1 cellular context compared by ENCODE assay signal in genomic region chr11:12263141-12263693, GRCh38.
A peak's percentile ranks its signal among the peaks of the same experiment; 100 is the strongest.
TF ChIP-seq lines count a peak whose summit lies in the region.

No MANE protein-coding gene starts in this region.

TF ChIP-seq in K562, 482 proteins besides CTCF, POLR2A, EP300 and RAD21 (continued from another document and continues in another):
- TF ChIP-seq, protein P1, sequence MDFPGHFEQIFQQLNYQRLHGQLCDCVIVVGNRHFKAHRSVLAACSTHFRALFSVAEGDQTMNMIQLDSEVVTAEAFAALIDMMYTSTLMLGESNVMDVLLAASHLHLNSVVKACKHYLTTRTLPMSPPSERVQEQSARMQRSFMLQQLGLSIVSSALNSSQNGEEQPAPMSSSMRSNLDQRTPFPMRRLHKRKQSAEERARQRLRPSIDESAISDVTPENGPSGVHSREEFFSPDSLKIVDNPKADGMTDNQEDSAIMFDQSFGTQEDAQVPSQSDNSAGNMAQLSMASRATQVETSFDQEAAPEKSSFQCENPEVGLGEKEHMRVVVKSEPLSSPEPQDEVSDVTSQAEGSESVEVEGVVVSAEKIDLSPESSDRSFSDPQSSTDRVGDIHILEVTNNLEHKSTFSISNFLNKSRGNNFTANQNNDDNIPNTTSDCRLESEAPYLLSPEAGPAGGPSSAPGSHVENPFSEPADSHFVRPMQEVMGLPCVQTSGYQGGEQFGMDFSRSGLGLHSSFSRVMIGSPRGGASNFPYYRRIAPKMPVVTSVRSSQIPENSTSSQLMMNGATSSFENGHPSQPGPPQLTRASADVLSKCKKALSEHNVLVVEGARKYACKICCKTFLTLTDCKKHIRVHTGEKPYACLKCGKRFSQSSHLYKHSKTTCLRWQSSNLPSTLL (IDR thresholded peaks at IDR 0.05): no peak
- TF ChIP-seq SMARCE1 (IDR thresholded peaks at IDR 0.05): peak; percentile 77; the same call in 1 of the 2 replicates
- TF ChIP-seq ZNF217 (CRISPR knock-in tag; IDR thresholded peaks at IDR 0.05): no peak
- TF ChIP-seq MEF2D (tag; conservative IDR thresholded peaks at IDR 0.05; ENCODE audit: low read depth): no peak
- TF ChIP-seq ZBTB7A (IDR thresholded peaks at IDR 0.05; ENCODE audit: borderline replicate concordance, control insufficient read depth, low read depth, low read length): peak; percentile 96
- TF ChIP-seq TCF3 (CRISPR knock-in tag; IDR thresholded peaks at IDR 0.05): peak; percentile 77
- no peak for TF ChIP-seq ZNF395 (CRISPR knock-in tag; IDR thresholded peaks at IDR 0.05)
- peak in 1 of 2 experiments; percentile 54; a peak in 3 of 4 replicates for TF ChIP-seq NRF1 (conservative IDR thresholded peaks at IDR 0.05 in 1 of 2, IDR thresholded peaks at IDR 0.05 in 1 of 2)
- no peak for TF ChIP-seq MCM5 (IDR thresholded peaks at IDR 0.05; ENCODE audit: low read depth)
- TF ChIP-seq ZBTB2 (IDR thresholded peaks at IDR 0.05): peak; percentile 62; the same call in 1 of the 2 replicates
- TF ChIP-seq TCF7L2 (IDR thresholded peaks at IDR 0.05; ENCODE audit: low read depth, low read length): no peak
- no peak for TF ChIP-seq SRF (CRISPR knock-in tag; IDR thresholded peaks at IDR 0.05)
- TF ChIP-seq NR4A1 (CRISPR knock-in tag; IDR thresholded peaks at IDR 0.05): no peak
- no peak for TF ChIP-seq NR4A1 (tag; IDR thresholded peaks at IDR 0.05)
- TF ChIP-seq ZNF316 (IDR thresholded peaks at IDR 0.05): peak; percentile 94
- no peak for TF ChIP-seq RBM17 (IDR thresholded peaks at IDR 0.05; ENCODE audit: borderline replicate concordance, low read depth, low read length)
- no peak for TF ChIP-seq DIDO1 (tag; IDR thresholded peaks at IDR 0.05; ENCODE audit: low read depth)
- TF ChIP-seq MYBL2 (IDR thresholded peaks at IDR 0.05; ENCODE audit: low read depth): no peak
- TF ChIP-seq MYBL2 (CRISPR knock-in tag; IDR thresholded peaks at IDR 0.05; ENCODE audit: borderline replicate concordance): no peak
- TF ChIP-seq, protein P2, sequence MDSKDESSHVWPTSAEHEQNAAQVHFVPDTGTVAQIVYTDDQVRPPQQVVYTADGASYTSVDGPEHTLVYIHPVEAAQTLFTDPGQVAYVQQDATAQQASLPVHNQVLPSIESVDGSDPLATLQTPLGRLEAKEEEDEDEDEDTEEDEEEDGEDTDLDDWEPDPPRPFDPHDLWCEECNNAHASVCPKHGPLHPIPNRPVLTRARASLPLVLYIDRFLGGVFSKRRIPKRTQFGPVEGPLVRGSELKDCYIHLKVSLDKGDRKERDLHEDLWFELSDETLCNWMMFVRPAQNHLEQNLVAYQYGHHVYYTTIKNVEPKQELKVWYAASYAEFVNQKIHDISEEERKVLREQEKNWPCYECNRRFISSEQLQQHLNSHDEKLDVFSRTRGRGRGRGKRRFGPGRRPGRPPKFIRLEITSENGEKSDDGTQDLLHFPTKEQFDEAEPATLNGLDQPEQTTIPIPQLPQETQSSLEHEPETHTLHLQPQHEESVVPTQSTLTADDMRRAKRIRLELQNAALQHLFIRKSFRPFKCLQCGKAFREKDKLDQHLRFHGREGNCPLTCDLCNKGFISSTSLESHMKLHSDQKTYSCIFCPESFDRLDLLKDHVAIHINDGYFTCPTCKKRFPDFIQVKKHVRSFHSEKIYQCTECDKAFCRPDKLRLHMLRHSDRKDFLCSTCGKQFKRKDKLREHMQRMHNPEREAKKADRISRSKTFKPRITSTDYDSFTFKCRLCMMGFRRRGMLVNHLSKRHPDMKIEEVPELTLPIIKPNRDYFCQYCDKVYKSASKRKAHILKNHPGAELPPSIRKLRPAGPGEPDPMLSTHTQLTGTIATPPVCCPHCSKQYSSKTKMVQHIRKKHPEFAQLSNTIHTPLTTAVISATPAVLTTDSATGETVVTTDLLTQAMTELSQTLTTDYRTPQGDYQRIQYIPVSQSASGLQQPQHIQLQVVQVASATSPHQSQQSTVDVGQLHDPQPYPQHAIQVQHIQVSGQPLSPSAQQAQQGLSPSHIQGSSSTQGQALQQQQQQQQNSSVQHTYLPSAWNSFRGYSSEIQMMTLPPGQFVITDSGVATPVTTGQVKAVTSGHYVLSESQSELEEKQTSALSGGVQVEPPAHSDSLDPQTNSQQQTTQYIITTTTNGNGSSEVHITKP (IDR thresholded peaks at IDR 0.05; ENCODE audit: partially characterized antibody): peak; percentile 17
- TF ChIP-seq MAZ (CRISPR knock-in tag; conservative IDR thresholded peaks at IDR 0.05 in 1 of 2, IDR thresholded peaks at IDR 0.05 in 1 of 2): peak in 1 of 2 experiments; percentile 51; a peak in 1 of 4 replicates
- 0 out of 4 replicates have a peak, but pooled peaks of 1 of the 2 experiments have one; percentile 38 for TF ChIP-seq UBTF (IDR thresholded peaks at IDR 0.05; ENCODE audit: borderline replicate concordance in 1 of 2, low read depth in 2 of 2, low read length in 2 of 2)
- TF ChIP-seq CHCHD3 (CRISPR knock-in tag; IDR thresholded peaks at IDR 0.05): no peak
- TF ChIP-seq ELF1 (tag; IDR thresholded peaks at IDR 0.05): no peak
- no peak for TF ChIP-seq PCBP2 (IDR thresholded peaks at IDR 0.05; ENCODE audit: low read depth, low read length, poor library complexity, severe bottlenecking)
- 0 out of 2 replicates have a peak, but pooled peaks have one; percentile 29 for TF ChIP-seq CBX5 (IDR thresholded peaks at IDR 0.05; ENCODE audit: borderline replicate concordance, low read depth)
- TF ChIP-seq, protein P3, sequence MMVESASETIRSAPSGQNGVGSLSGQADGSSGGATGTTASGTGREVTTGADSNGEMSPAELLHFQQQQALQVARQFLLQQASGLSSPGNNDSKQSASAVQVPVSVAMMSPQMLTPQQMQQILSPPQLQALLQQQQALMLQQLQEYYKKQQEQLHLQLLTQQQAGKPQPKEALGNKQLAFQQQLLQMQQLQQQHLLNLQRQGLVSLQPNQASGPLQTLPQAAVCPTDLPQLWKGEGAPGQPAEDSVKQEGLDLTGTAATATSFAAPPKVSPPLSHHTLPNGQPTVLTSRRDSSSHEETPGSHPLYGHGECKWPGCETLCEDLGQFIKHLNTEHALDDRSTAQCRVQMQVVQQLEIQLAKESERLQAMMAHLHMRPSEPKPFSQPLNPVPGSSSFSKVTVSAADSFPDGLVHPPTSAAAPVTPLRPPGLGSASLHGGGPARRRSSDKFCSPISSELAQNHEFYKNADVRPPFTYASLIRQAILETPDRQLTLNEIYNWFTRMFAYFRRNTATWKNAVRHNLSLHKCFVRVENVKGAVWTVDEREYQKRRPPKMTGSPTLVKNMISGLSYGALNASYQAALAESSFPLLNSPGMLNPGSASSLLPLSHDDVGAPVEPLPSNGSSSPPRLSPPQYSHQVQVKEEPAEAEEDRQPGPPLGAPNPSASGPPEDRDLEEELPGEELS (CRISPR knock-in tag; IDR thresholded peaks at IDR 0.05; ENCODE audit: borderline replicate concordance): no peak
- no peak for TF ChIP-seq DDX20 (tag; IDR thresholded peaks at IDR 0.05; ENCODE audit: low read depth)
- TF ChIP-seq ZNF668 (CRISPR knock-in tag; IDR thresholded peaks at IDR 0.05): no peak
- TF ChIP-seq ZNF224 (CRISPR knock-in tag; IDR thresholded peaks at IDR 0.05): no peak
- TF ChIP-seq HDAC1 (IDR thresholded peaks at IDR 0.05): peak in 1 of 2 experiments; percentile 70; a peak in 1 of 4 replicates
- TF ChIP-seq C11orf30 (IDR thresholded peaks at IDR 0.05; ENCODE audit: low read depth): peak; percentile 87
- 0 out of 2 replicates have a peak, but pooled peaks have one; percentile 11 for TF ChIP-seq EGR1 (conservative IDR thresholded peaks at IDR 0.05)
- TF ChIP-seq GATA2 (CRISPR knock-in tag; IDR thresholded peaks at IDR 0.05): 0 out of 2 replicates have a peak, but pooled peaks have one; percentile 32
- no peak for TF ChIP-seq MCM7 (IDR thresholded peaks at IDR 0.05)
- no peak for TF ChIP-seq ZBTB34 (CRISPR knock-in tag; IDR thresholded peaks at IDR 0.05)
- no peak for TF ChIP-seq RHOXF2B (CRISPR knock-in tag; conservative IDR thresholded peaks at IDR 0.05)
- TF ChIP-seq CEBPG (CRISPR knock-in tag; IDR thresholded peaks at IDR 0.05): no peak
- TF ChIP-seq CEBPG (tag; conservative IDR thresholded peaks at IDR 0.05 in 1 of 2, IDR thresholded peaks at IDR 0.05 in 1 of 2): no peak
- TF ChIP-seq ZKSCAN1 (IDR thresholded peaks at IDR 0.05; ENCODE audit: low read depth, low read length): no peak
- TF ChIP-seq NCOA1 (IDR thresholded peaks at IDR 0.05; ENCODE audit: low read depth): peak; percentile 55; the same call in 1 of the 2 replicates
- TF ChIP-seq CBFB (CRISPR knock-in tag; IDR thresholded peaks at IDR 0.05): 0 out of 2 replicates have a peak, but pooled peaks have one; percentile 49
- TF ChIP-seq, protein P4, sequence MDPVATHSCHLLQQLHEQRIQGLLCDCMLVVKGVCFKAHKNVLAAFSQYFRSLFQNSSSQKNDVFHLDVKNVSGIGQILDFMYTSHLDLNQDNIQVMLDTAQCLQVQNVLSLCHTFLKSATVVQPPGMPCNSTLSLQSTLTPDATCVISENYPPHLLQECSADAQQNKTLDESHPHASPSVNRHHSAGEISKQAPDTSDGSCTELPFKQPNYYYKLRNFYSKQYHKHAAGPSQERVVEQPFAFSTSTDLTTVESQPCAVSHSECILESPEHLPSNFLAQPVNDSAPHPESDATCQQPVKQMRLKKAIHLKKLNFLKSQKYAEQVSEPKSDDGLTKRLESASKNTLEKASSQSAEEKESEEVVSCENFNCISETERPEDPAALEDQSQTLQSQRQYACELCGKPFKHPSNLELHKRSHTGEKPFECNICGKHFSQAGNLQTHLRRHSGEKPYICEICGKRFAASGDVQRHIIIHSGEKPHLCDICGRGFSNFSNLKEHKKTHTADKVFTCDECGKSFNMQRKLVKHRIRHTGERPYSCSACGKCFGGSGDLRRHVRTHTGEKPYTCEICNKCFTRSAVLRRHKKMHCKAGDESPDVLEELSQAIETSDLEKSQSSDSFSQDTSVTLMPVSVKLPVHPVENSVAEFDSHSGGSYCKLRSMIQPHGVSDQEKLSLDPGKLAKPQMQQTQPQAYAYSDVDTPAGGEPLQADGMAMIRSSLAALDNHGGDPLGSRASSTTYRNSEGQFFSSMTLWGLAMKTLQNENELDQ (CRISPR knock-in tag; IDR thresholded peaks at IDR 0.05; ENCODE audit: borderline replicate concordance): no peak
- TF ChIP-seq XRCC5 (IDR thresholded peaks at IDR 0.05; ENCODE audit: low read depth, low read length): 0 out of 2 replicates have a peak, but pooled peaks have one; percentile 6
- TF ChIP-seq, protein P5, sequence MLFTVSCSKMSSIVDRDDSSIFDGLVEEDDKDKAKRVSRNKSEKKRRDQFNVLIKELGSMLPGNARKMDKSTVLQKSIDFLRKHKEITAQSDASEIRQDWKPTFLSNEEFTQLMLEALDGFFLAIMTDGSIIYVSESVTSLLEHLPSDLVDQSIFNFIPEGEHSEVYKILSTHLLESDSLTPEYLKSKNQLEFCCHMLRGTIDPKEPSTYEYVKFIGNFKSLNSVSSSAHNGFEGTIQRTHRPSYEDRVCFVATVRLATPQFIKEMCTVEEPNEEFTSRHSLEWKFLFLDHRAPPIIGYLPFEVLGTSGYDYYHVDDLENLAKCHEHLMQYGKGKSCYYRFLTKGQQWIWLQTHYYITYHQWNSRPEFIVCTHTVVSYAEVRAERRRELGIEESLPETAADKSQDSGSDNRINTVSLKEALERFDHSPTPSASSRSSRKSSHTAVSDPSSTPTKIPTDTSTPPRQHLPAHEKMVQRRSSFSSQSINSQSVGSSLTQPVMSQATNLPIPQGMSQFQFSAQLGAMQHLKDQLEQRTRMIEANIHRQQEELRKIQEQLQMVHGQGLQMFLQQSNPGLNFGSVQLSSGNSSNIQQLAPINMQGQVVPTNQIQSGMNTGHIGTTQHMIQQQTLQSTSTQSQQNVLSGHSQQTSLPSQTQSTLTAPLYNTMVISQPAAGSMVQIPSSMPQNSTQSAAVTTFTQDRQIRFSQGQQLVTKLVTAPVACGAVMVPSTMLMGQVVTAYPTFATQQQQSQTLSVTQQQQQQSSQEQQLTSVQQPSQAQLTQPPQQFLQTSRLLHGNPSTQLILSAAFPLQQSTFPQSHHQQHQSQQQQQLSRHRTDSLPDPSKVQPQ (CRISPR knock-in tag; IDR thresholded peaks at IDR 0.05; ENCODE audit: borderline replicate concordance): no peak
- no peak for TF ChIP-seq ZNF785 (CRISPR knock-in tag; IDR thresholded peaks at IDR 0.05)
